1 cellular context compared by ENCODE assay signal in the genomic region with DNA sequence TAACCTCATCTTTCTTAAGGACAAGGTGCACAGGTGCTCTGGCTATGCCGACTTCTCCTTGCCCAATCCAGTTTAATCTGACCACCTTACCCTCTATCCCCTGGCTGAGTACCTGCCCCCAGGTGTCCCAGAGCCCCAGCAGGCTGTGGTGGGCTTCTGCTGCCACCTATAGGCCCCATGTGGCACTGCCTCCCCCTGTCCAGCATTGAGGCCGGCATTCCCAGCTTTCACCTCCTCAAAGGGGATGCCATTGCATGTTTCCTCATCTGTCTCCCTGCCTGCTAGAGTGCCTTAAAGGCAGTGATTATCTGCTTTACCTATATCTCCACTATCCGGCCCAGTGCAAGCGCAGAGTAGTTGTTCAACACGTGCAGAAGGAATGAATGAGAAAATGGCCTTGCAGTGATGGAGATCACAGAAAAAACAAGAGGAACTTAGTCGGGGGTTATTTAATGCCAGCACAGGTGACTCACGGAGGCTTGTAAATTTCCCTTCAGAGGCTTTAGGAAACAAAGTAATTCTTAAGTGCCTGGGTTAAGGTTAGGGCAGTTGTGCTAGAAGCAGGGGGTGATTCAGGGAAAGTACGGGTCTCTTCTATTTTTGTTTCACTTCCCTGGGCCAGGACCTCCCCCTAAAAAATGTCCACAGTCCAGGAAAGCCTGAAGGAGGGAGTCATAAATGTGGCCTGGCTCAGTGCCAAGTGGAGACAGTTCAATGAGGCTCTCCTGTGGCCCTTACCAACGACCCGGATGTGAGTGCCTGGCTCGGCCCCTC.
TF ChIP-seq lines count a peak whose summit lies in the region.

No MANE protein-coding gene starts in this region.

TF ChIP-seq in HEK293, 187 proteins besides CTCF, POLR2A, EP300 and RAD21 (continued from another document):
- TF ChIP-seq, protein P1, sequence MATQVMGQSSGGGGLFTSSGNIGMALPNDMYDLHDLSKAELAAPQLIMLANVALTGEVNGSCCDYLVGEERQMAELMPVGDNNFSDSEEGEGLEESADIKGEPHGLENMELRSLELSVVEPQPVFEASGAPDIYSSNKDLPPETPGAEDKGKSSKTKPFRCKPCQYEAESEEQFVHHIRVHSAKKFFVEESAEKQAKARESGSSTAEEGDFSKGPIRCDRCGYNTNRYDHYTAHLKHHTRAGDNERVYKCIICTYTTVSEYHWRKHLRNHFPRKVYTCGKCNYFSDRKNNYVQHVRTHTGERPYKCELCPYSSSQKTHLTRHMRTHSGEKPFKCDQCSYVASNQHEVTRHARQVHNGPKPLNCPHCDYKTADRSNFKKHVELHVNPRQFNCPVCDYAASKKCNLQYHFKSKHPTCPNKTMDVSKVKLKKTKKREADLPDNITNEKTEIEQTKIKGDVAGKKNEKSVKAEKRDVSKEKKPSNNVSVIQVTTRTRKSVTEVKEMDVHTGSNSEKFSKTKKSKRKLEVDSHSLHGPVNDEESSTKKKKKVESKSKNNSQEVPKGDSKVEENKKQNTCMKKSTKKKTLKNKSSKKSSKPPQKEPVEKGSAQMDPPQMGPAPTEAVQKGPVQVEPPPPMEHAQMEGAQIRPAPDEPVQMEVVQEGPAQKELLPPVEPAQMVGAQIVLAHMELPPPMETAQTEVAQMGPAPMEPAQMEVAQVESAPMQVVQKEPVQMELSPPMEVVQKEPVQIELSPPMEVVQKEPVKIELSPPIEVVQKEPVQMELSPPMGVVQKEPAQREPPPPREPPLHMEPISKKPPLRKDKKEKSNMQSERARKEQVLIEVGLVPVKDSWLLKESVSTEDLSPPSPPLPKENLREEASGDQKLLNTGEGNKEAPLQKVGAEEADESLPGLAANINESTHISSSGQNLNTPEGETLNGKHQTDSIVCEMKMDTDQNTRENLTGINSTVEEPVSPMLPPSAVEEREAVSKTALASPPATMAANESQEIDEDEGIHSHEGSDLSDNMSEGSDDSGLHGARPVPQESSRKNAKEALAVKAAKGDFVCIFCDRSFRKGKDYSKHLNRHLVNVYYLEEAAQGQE (tag by site-specific recombination; IDR thresholded peaks at IDR 0.05), result peak; percentile 80
- peak; percentile 71; the same call in 1 of the 2 replicates for TF ChIP-seq ZEB2 (tag by site-specific recombination; IDR thresholded peaks at IDR 0.05)
